In genomic region chr14:96092936-96093335, GRCh38 we compare ENCODE assay signal across 1 cellular context.
TF ChIP-seq lines count a peak whose summit lies in the region.

No MANE protein-coding gene starts in this region.

TF ChIP-seq in HepG2, 621 proteins besides CTCF, POLR2A, EP300 and RAD21:
- peak; percentile 56; the same call in 1 of the 2 replicates for TF ChIP-seq FOSL2 (CRISPR knock-in tag; IDR thresholded peaks at IDR 0.05)
- no peak for TF ChIP-seq ZNF747 (CRISPR knock-in tag; IDR thresholded peaks at IDR 0.05; ENCODE audit: borderline replicate concordance)
- no peak for TF ChIP-seq ZNF362 (CRISPR knock-in tag; IDR thresholded peaks at IDR 0.05; ENCODE audit: borderline replicate concordance)
- TF ChIP-seq MNT (IDR thresholded peaks at IDR 0.05) = peak; percentile 72
- TF ChIP-seq SETDB1 (CRISPR knock-in tag; IDR thresholded peaks at IDR 0.05; ENCODE audit: borderline replicate concordance) = no peak
- TF ChIP-seq FOXK1 (CRISPR knock-in tag; IDR thresholded peaks at IDR 0.05; ENCODE audit: borderline replicate concordance, low read depth) = no peak
- no peak for TF ChIP-seq MBD4 (IDR thresholded peaks at IDR 0.05; ENCODE audit: borderline replicate concordance, low read length)
- no peak for TF ChIP-seq ZNF318 (CRISPR knock-in tag; IDR thresholded peaks at IDR 0.05)
- TF ChIP-seq GZF1 (CRISPR knock-in tag; IDR thresholded peaks at IDR 0.05) = no peak
- TF ChIP-seq SP140L (CRISPR knock-in tag; IDR thresholded peaks at IDR 0.05; ENCODE audit: borderline replicate concordance) = no peak
- no peak for TF ChIP-seq ZNF503 (CRISPR knock-in tag; IDR thresholded peaks at IDR 0.05)
TF ChIP-seq in HepG2: peak in this region for 2.
